ENCODE assay signal across 16 cellular contexts in the genomic region with DNA sequence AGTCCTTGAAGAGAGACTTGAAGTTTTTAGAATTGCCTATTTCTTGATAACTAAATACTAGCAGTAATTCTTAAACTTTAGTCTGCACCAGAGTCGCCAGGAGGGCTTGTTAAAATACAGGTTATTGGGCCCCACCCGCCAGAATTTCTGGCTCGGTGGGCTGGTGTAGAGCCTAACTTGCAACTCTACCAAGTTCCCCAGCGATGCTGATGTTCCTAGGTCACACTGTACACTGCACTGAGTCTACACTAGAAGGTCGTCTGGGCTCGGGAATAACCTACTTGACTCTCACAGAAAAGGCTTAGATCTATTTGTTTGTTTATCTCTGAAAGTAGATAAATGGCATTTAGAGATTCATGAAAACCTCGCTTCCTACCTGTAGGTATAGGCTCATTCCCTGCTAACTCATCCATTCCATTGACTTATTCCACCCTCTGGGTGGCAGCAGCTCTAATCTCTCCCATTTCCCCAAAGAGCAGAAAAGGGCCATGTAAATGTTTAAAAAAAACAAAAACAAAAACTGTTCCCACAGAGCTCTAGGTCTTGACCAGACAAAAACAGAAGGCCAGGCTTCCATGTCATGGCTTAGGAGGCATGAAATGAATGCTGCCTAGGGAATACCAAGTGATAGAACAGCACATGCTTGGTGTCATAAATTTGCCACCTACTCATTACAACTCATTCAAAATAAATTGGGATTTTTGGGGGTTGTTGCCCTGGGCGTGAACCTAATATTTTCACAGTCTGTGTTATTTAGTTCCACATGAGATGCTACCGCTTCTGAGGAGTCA.
DNase-seq lines count a peak whose midpoint lies in the region; ATAC-seq and TF ChIP-seq lines count a peak whose summit lies in the region.
"Had no signal": no experiment of that assay in that cellular context is flagged by ENCODE, and none has a peak within 500 bp of the region (broad histone marks: within the 10 kb centered on the region; RNA-seq: fewer than 3 reads in every experiment).

No MANE protein-coding gene starts in this region.

- no peaks in the 10 kb centered on the region for H3K27me3 ChIP-seq in H9 (ENCODE audit: insufficient read depth, low read length)
- H3K27me3 ChIP-seq in SK-N-SH (ENCODE audit: insufficient read depth): no peaks in the 10 kb centered on the region
- no peaks in the 10 kb centered on the region for H3K27me3 ChIP-seq in parathyroid adenoma (ENCODE audit: control insufficient read depth, insufficient read depth, low read length)
- no peaks in the 10 kb centered on the region for H3K27me3 ChIP-seq in PC-3 (ENCODE audit: low read length)
- H3K27me3 ChIP-seq: colonic mucosa had no signal

- TF ChIP-seq RAD21 in SK-N-SH (IDR thresholded peaks at IDR 0.05; ENCODE audit: low read length): peak; percentile 3; the same call in 1 of the 2 replicates

- H3K79me1 ChIP-seq in H9 (ENCODE audit: insufficient read depth, low read depth, low read length, poor library complexity, severe bottlenecking): no peaks in the 10 kb centered on the region

- CTCF ChIA-PET in SK-N-SH (lab: Yijun Ruan, JAX): interaction anchor here (0.9 to 1.4 kb wide), 2 partner anchors 14 to 16 kb away, joined by 3 read pairs; no protein-coding TSS in a partner anchor
- CTCF ChIA-PET in PC-3 (lab: Charles Lee): no interaction called here

- H3K4me1 ChIP-seq in H9 (ENCODE audit: insufficient read depth, low read length) (no peaks in the 10 kb centered on the region), SK-N-SH (ENCODE audit: control insufficient read depth in 1 of 2, insufficient read depth in 2 of 2, low read depth in 1 of 2, low read length in 1 of 2) (0 out of 4 replicates have a peak, but pooled peaks cover 0 to 14% of the 10 kb centered on the region in 2 experiments), parathyroid adenoma (peaks cover 73% of the 10 kb centered on the region), PC-3 (ENCODE audit: insufficient read depth, low read length) (peaks cover 6% of the 10 kb centered on the region; the same call in 1 of the 2 replicates)
- H3K4me1 ChIP-seq: colonic mucosa had no signal

- no peaks in the 10 kb centered on the region; a peak in 1 of 7 replicates for H3K36me3 Mint-ChIP-seq in H9 (ENCODE audit: insufficient read depth in 1 of 3, low read depth in 3 of 3)

- H3K56ac ChIP-seq in H9 (ENCODE audit: insufficient read length, low read depth, low read length): no peak overlapping the region

- no TSS peak for BruUV-seq in PC-3 (replicated peaks; lab: Mats Ljungman, UMichigan)

- no peak overlapping the region for H2BK20ac ChIP-seq in H9 (ENCODE audit: low read depth, low read length, poor library complexity, severe bottlenecking)

- WGBS in H9 (ENCODE audit: extremely low coverage, insufficient read length, low lambda C conversion rate): no CpG with 5 or more reads among the region's 9 CpGs
- 85% methylated on average over 9 of the region's 9 CpGs for WGBS in SK-N-SH (ENCODE audit: low lambda C conversion rate)

- no peak overlapping the region for H2BK15ac ChIP-seq in H9 (ENCODE audit: low read depth, low read length)

- H4K5ac ChIP-seq in H9 (ENCODE audit: insufficient read length, low read depth, low read length): no peak overlapping the region

- TF ChIP-seq CTCF in H9 (conservative IDR thresholded peaks at IDR 0.05) (peak; percentile 34; the same call in 2 of the 3 replicates), SK-N-SH (IDR thresholded peaks at IDR 0.05) (peak; percentile 7; the same call in 1 of the 2 replicates), fibroblast of villous mesenchyme (IDR thresholded peaks at IDR 0.05; ENCODE audit: insufficient read depth, low read depth, low read length) (peak; percentile 22), parathyroid adenoma (IDR thresholded peaks at IDR 0.05) (no peak), PC-3 (conservative IDR thresholded peaks at IDR 0.05; ENCODE audit: low read depth, low read length) (no peak)

- H3K9ac ChIP-seq in H9 (ENCODE audit: extremely low read depth, insufficient read length, low read length) (no peak overlapping the region), SK-N-SH (no peak overlapping the region), parathyroid adenoma (no peak overlapping the region), PC-3 (ENCODE audit: low read length) (no peak overlapping the region)

- no peak overlapping the region for H4K91ac ChIP-seq in H9 (ENCODE audit: insufficient read length, low read depth, low read length)

- no peak for DNase-seq in H9
- DNase-seq in SK-N-SH: no peak
- peak; percentile 63 for DNase-seq in fibroblast of villous mesenchyme (ENCODE audit: low read depth)
- no peak for DNase-seq in PC-3
- no peak for DNase-seq in D341Med (ENCODE audit: low spot score)
- DNase-seq in nucleus accumbens (lab: John Stamatoyannopoulos, UW): no peak
- DNase-seq: activated effector memory CD4-positive, alpha-beta T cell treated with anti-CD3 and anti-CD28 coated beads, Interleukin-2, amount 50 U/mL, for 16 hours; colonic mucosa; DND-41; left colon; NK-92 treated with Interleukin-12 subunit alpha and Interleukin-12 subunit beta, amount 100 ng/mL, for 24 hours; stimulated activated naive CD4-positive, alpha-beta T cell treated with Interleukin-2 at 50 U/mL for 16 hours; T-helper 2 cell; trophoblast cell had no signal

- no peaks in the 10 kb centered on the region for H4K20me1 ChIP-seq in H9 (ENCODE audit: control insufficient read depth, insufficient read depth, insufficient read length)
- H4K20me1 ChIP-seq in SK-N-SH (ENCODE audit: insufficient read depth): no peaks in the 10 kb centered on the region
- no peaks in the 10 kb centered on the region for H4K20me1 ChIP-seq in PC-3 (ENCODE audit: low read length)

- H3K9me3 Mint-ChIP-seq in H9: no peaks in the 10 kb centered on the region

- H2BK5ac ChIP-seq in H9 (ENCODE audit: insufficient read length, low read length): no peak overlapping the region

- no peak overlapping the region for H3K4me2 ChIP-seq in H9 (ENCODE audit: insufficient read depth, insufficient read length, low read length)
- H3K4me2 ChIP-seq in SK-N-SH: no peak overlapping the region
- H3K4me2 ChIP-seq in parathyroid adenoma (ENCODE audit: low read length): no peak overlapping the region
- no peak overlapping the region for H3K4me2 ChIP-seq in PC-3 (ENCODE audit: low read length)

- H3K23me2 ChIP-seq in H9 (ENCODE audit: insufficient read length, low read depth, low read length, poor library complexity, severe bottlenecking): no peaks in the 10 kb centered on the region

- H3T11ph ChIP-seq in H9 (ENCODE audit: low read length): no peak overlapping the region

- H3K14ac ChIP-seq in H9 (ENCODE audit: insufficient read depth, low read length): no peak overlapping the region

- H3K9me2 ChIP-seq in SK-N-SH: no peaks in the 10 kb centered on the region
- H3K9me2 ChIP-seq in PC-3 (replicated peaks; ENCODE audit: low read length): no peaks in the 10 kb centered on the region

- H3K18ac ChIP-seq in H9 (ENCODE audit: insufficient read length, low read depth, low read length): no peak overlapping the region

- H2AFZ ChIP-seq in H9 (ENCODE audit: low read length) (no peak overlapping the region), SK-N-SH (ENCODE audit: low read depth) (no peak overlapping the region), parathyroid adenoma (peak overlapping the region; percentile 50), PC-3 (ENCODE audit: low read length) (no peak overlapping the region)

- no peaks in the 10 kb centered on the region for H3K79me2 ChIP-seq in H9 (ENCODE audit: insufficient read depth, low read length)
- no peaks in the 10 kb centered on the region for H3K79me2 ChIP-seq in SK-N-SH (ENCODE audit: insufficient read depth)
- H3K79me2 ChIP-seq in parathyroid adenoma: no peaks in the 10 kb centered on the region
- H3K79me2 ChIP-seq in PC-3 (ENCODE audit: low read length): no peaks in the 10 kb centered on the region

- H3K4me3 ChIP-seq in SK-N-SH (ENCODE audit: low read depth in 2 of 2, low read length in 1 of 2) (no peak overlapping the region), fibroblast of villous mesenchyme (ENCODE audit: low read depth, low read length) (no peak overlapping the region), parathyroid adenoma (ENCODE audit: low read depth, low read length) (no peak overlapping the region), PC-3 (ENCODE audit: low read length) (no peak overlapping the region)
- H3K4me3 ChIP-seq: colonic mucosa had no signal

- peaks cover 17% of the 10 kb centered on the region for H3F3A ChIP-seq in SK-N-SH (replicated peaks; ENCODE audit: insufficient read depth)
- no peaks in the 10 kb centered on the region for H3F3A ChIP-seq in PC-3 (ENCODE audit: low read length, unreplicated experiment)

- no peak overlapping the region for H3K23ac ChIP-seq in H9 (ENCODE audit: insufficient read length, low read depth, low read length)

- POLR2A ChIA-PET in SK-N-SH (lab: Yijun Ruan, JAX) (no interaction called here), PC-3 (lab: Charles Lee; ENCODE audit: unreplicated experiment) (no interaction called here)

- H3K36me3 ChIP-seq in SK-N-SH (replicated peaks in 1 of 2; ENCODE audit: control insufficient read depth in 1 of 2, insufficient read depth in 2 of 2, low read length in 1 of 2) (no peaks in the 10 kb centered on the region), parathyroid adenoma (ENCODE audit: control insufficient read depth, insufficient read depth, low read length) (no peaks in the 10 kb centered on the region), PC-3 (ENCODE audit: low read depth, low read length) (no peaks in the 10 kb centered on the region)
- H3K36me3 ChIP-seq: colonic mucosa had no signal

- H3K27ac ChIP-seq in H9 (ENCODE audit: insufficient read length, low read depth, low read length) (no peak overlapping the region), SK-N-SH (ENCODE audit: low read depth in 2 of 2, low read length in 1 of 2) (no peak overlapping the region), parathyroid adenoma (peak overlapping the region; percentile 88), PC-3 (ENCODE audit: low read length) (no peak overlapping the region)
- H3K27ac ChIP-seq: colonic mucosa had no signal

- no peaks in the 10 kb centered on the region for H3K9me3 ChIP-seq in H9 (ENCODE audit: control insufficient read depth, low read depth, low read length)
- no peaks in the 10 kb centered on the region for H3K9me3 ChIP-seq in SK-N-SH
- no peaks in the 10 kb centered on the region for H3K9me3 ChIP-seq in parathyroid adenoma (ENCODE audit: control insufficient read depth, low read length)
- H3K9me3 ChIP-seq in PC-3 (ENCODE audit: low read length): no peaks in the 10 kb centered on the region
- H3K9me3 ChIP-seq: colonic mucosa had no signal

- TF ChIP-seq EP300 in SK-N-SH (IDR thresholded peaks at IDR 0.05; ENCODE audit: borderline replicate concordance in 1 of 2, low read depth in 1 of 2, low read length in 1 of 2): no peak

- no peak overlapping the region for H4K8ac ChIP-seq in H9 (replicated peaks; ENCODE audit: insufficient read length, low read depth, low read length)

- H3K27me3 Mint-ChIP-seq in H9 (ENCODE audit: low read depth): no peaks in the 10 kb centered on the region

- H3K4me1 Mint-ChIP-seq in H9: peaks cover 0 to 3% of the 10 kb centered on the region in 2 experiments; a peak in 1 of 4 replicates

- intact Hi-C loops in PC-3 (cut with micrococcal nuclease): no loop called here

- H3K4ac ChIP-seq in H9 (ENCODE audit: low read depth, low read length): no peak overlapping the region

- H2AK5ac ChIP-seq in H9 (ENCODE audit: insufficient read length, low read length): no peak overlapping the region

- no peak overlapping the region for H3K4me3 Mint-ChIP-seq in H9

- H3K27ac Mint-ChIP-seq in H9: no peak overlapping the region

- ATAC-seq in PC-3: no peak
- ATAC-seq: activated CD4-positive, CD25-positive, alpha-beta regulatory T cell treated with anti-CD3 and anti-CD28 coated beads, Interleukin-2, amount 50 U/mL, for 24 hours; left colon had no signal

- no peak overlapping the region for H2BK120ac ChIP-seq in H9 (ENCODE audit: low read depth, low read length, poor library complexity, severe bottlenecking)

- no peak overlapping the region for H2BK12ac ChIP-seq in H9 (ENCODE audit: insufficient read length, low read depth, low read length)

Comparison
In these comparisons a context has a peak if more than half of its experiments do, and no peak if none do; other contexts are left out.
1. CTCF ChIP-seq: peak in H9 (single experiment), SK-N-SH (single experiment) and fibroblast of villous mesenchyme (single experiment); none in parathyroid adenoma (single experiment) and PC-3 (single experiment).